Comparison of ENCODE assay signal across 30 cellular contexts in the genomic region with DNA sequence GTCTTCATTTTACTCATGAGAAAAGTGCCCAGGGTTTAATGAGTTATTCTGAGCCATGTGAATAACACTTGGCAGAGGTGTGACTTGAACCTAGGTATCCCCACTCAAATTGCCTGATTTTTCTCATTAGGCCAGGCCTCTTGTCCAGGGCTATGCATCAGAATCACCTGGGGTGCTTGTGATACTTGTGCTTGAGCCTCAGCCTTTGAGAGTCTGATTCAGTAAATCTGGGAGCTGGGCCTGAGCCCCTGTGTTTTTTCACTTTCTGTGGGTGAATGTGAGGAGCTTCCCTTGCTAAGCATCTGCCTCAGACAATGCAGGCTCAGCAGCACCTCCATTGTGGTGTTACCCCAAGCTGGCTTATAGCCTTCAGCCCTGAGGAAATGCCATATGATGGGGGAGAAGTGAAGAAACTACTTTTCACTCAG.
DNase-seq lines count a peak whose midpoint lies in the region; ATAC-seq and TF ChIP-seq lines count a peak whose summit lies in the region.
"Had no signal": no experiment of that assay in that cellular context is flagged by ENCODE, and none has a peak within 500 bp of the region (broad histone marks: within the 10 kb centered on the region; RNA-seq: fewer than 3 reads in every experiment).

No MANE protein-coding gene starts in this region.

- H3K36me3 Mint-ChIP-seq in activated T-cell treated with anti-CD3 and anti-CD28 coated beads, Interleukin-2, amount 50 U/mL, for 4 hours (ENCODE audit: insufficient read depth) = no peaks in the 10 kb centered on the region
- H3K36me3 Mint-ChIP-seq: activated naive CD8-positive, alpha-beta T cell treated with anti-CD3 and anti-CD28 coated beads, Interleukin-2, amount 10 ng/mL, durations not matched to agents 7 days and 5 days; CD8-positive, alpha-beta memory T cell had no signal

- H3K27me3 Mint-ChIP-seq in activated T-cell treated with anti-CD3 and anti-CD28 coated beads, Interleukin-2, amount 50 U/mL, for 4 hours (ENCODE audit: low read depth) = no peaks in the 10 kb centered on the region
- H3K27me3 Mint-ChIP-seq: activated naive CD8-positive, alpha-beta T cell treated with anti-CD3 and anti-CD28 coated beads, Interleukin-2, amount 10 ng/mL, durations not matched to agents 7 days and 5 days had no signal

- intact Hi-C loops in lower leg skin (cut with DNase I; ENCODE audit: low total_unique reads) = no loop called here

- TF ChIP-seq CTCF in GM06990 (IDR thresholded peaks at IDR 0.05; ENCODE audit: insufficient read depth, low read length, poor library complexity, severe bottlenecking) = no peak
- TF ChIP-seq CTCF in lower leg skin (IDR thresholded peaks at IDR 0.05) = no peak

- no peaks in the 10 kb centered on the region for H3K27me3 ChIP-seq in GM06990 (replicated peaks; ENCODE audit: control insufficient read depth, insufficient read depth, low read length)
- H3K27me3 ChIP-seq: body of pancreas, foreskin keratinocyte, left lung, right lobe of liver, stomach, transverse colon had no signal

- no peaks in the 10 kb centered on the region for H3K36me3 ChIP-seq in GM06990 (ENCODE audit: control insufficient read depth, insufficient read depth, low read length)
- H3K36me3 ChIP-seq: left lung, right lobe of liver, stomach, transverse colon, WERI-Rb-1 had no signal

- DNase-seq in GM06990 (ENCODE audit: extremely low read depth, insufficient read length) (peak; percentile 40), MV-4-11 (lab: John Stamatoyannopoulos, UW) (no peak), lower leg skin (ENCODE audit: low spot score in 2 of 2) (no peak), COR-L47 (lab: John Stamatoyannopoulos, UW) (no peak)
- no peak for DNase-seq in activated T-cell treated with anti-CD3 and anti-CD28 coated beads, Interleukin-2, amount 50 U/mL, for 4 hours
- DNase-seq: activated CD8-positive, alpha-beta memory T cell treated with anti-CD3 and anti-CD28 coated beads, Interleukin-2, amount 50 U/mL, for 4 hours; activated effector memory CD4-positive, alpha-beta T cell treated with Interleukin-2 at 50 U/mL for 16 hours; activated naive CD8-positive, alpha-beta T cell treated with anti-CD3 and anti-CD28 coated beads, Interleukin-2, amount 10 ng/mL, durations not matched to agents 7 days and 5 days; body of pancreas; CD8-positive, alpha-beta memory T cell; DMS79; effector CD8-positive, alpha-beta T cell; erythroblast; foreskin keratinocyte; H9; Kasumi-1; left lung; NCI-H187; NCI-H526 treated with DMSO at 0.1 percent for 48 hours; posterior cingulate gyrus; right lobe of liver; RPMI8226; SK-N-SH; stomach; transverse colon; WERI-Rb-1 had no signal

- ATAC-seq in HG02678 (IDR thresholded peaks at IDR 0.05; ENCODE audit: unreplicated experiment) (peak; percentile 34), HG03520 (IDR thresholded peaks at IDR 0.05; ENCODE audit: unreplicated experiment) (peak; percentile 39)
- ATAC-seq in activated T-cell treated with anti-CD3 and anti-CD28 coated beads, Interleukin-2, amount 50 U/mL, for 4 hours = no peak
- ATAC-seq: body of pancreas, foreskin keratinocyte, left lung, right lobe of liver had no signal

- H3K4me3 ChIP-seq in GM06990 (replicated peaks; ENCODE audit: low read depth, low read length) (no peak overlapping the region), lower leg skin (ENCODE audit: low read depth, poor library complexity, severe bottlenecking) (no peak overlapping the region)
- H3K4me3 ChIP-seq: body of pancreas, left lung, right lobe of liver, stomach, transverse colon had no signal

- no peaks in the 10 kb centered on the region for H3K9me3 Mint-ChIP-seq in activated T-cell treated with anti-CD3 and anti-CD28 coated beads, Interleukin-2, amount 50 U/mL, for 4 hours
- H3K9me3 Mint-ChIP-seq: activated naive CD8-positive, alpha-beta T cell treated with anti-CD3 and anti-CD28 coated beads, Interleukin-2, amount 10 ng/mL, durations not matched to agents 7 days and 5 days; CD8-positive, alpha-beta memory T cell; H9; nephron had no signal

- TF ChIP-seq POLR2A in GM19193 (IDR thresholded peaks at IDR 0.05; ENCODE audit: extremely low read depth, insufficient read depth, insufficient read length) = peak; percentile 21
- no peak for TF ChIP-seq POLR2A in lower leg skin (IDR thresholded peaks at IDR 0.05)

- H3K4me3 Mint-ChIP-seq in activated T-cell treated with anti-CD3 and anti-CD28 coated beads, Interleukin-2, amount 50 U/mL, for 4 hours = no peak overlapping the region
- H3K4me3 Mint-ChIP-seq: activated naive CD8-positive, alpha-beta T cell treated with anti-CD3 and anti-CD28 coated beads, Interleukin-2, amount 10 ng/mL, durations not matched to agents 7 days and 5 days; CD8-positive, alpha-beta memory T cell; H9; nephron had no signal

- no peaks in the 10 kb centered on the region for H3K4me1 Mint-ChIP-seq in activated T-cell treated with anti-CD3 and anti-CD28 coated beads, Interleukin-2, amount 50 U/mL, for 4 hours (ENCODE audit: low read depth)
- H3K4me1 Mint-ChIP-seq: activated naive CD8-positive, alpha-beta T cell treated with anti-CD3 and anti-CD28 coated beads, Interleukin-2, amount 10 ng/mL, durations not matched to agents 7 days and 5 days; CD8-positive, alpha-beta memory T cell had no signal

Comparison
In these comparisons a context has a peak if more than half of its experiments do, and no peak if none do; other contexts are left out.
1. ATAC-seq: peak in HG02678 (single experiment) and HG03520 (single experiment); none in activated T-cell treated with anti-CD3 and anti-CD28 coated beads, Interleukin-2, amount 50 U/mL, for 4 hours (0 of 2).